Comparison of ENCODE assay signal across 7 cellular contexts in genomic region chr3:137946341-137946973, GRCh38.
A peak's percentile ranks its signal among the peaks of the same experiment; 100 is the strongest.
DNase-seq lines count a peak whose midpoint lies in the region; ATAC-seq, FAIRE-seq and TF ChIP-seq lines count a peak whose summit lies in the region.

No MANE protein-coding gene starts in this region.

- peak; percentile 84 for FAIRE-seq in GM12891 (lab: Jason Lieb, UNC)

- no peaks in the 10 kb centered on the region for H3K4me1 Mint-ChIP-seq in nephron progenitor cell

- no peaks in the 10 kb centered on the region for H3K27me3 Mint-ChIP-seq in nephron progenitor cell (ENCODE audit: low read depth, poor library complexity)

- no peaks in the 10 kb centered on the region for H3K4me1 ChIP-seq in tibial nerve

- no peaks in the 10 kb centered on the region for H3K9me3 ChIP-seq in tibial nerve

- no peaks in the 10 kb centered on the region for H3K36me3 ChIP-seq in tibial nerve

- DNase-seq in GM12891 (ENCODE audit: insufficient read length, low spot score) (peak; percentile 14), HS-27A (ENCODE audit: low read depth) (peak; percentile 8), NCI-H82 treated with DMSO at 0.1 percent for 48 hours (lab: John Stamatoyannopoulos, UW; ENCODE audit: unreplicated experiment) (peak; percentile 77), nephron progenitor cell (peak; percentile 74), tibial nerve (ENCODE audit: low spot score in 2 of 2) (peak in 1 of 2 donors; percentile 30)
- DNase-seq in activated CD8-positive, alpha-beta memory T cell treated with anti-CD3 and anti-CD28 coated beads for 24 hours, result peak; percentile 63

- peaks cover 10% of the 10 kb centered on the region for H3K9me3 Mint-ChIP-seq in nephron progenitor cell

- H3K36me3 Mint-ChIP-seq in nephron progenitor cell (ENCODE audit: low read depth), result no peaks in the 10 kb centered on the region

- WGBS in tibial nerve, 2 donors, result 2% methylated on average over 7 of the region's 7 CpGs

- TF ChIP-seq POLR2A in GM12891 (IDR thresholded peaks at IDR 0.05; ENCODE audit: low read depth, low read length) (no peak), tibial nerve (IDR thresholded peaks at IDR 0.05) (no peak)

- no peak overlapping the region for H3K4me3 ChIP-seq in tibial nerve

- no peak overlapping the region for H3K27ac ChIP-seq in tibial nerve

- peak; percentile 77 for TF ChIP-seq CTCF in nephron progenitor cell (IDR thresholded peaks at IDR 0.05)
- TF ChIP-seq CTCF in tibial nerve (IDR thresholded peaks at IDR 0.05), result peak; percentile 25 to 67 (median 53)

- no peak overlapping the region for H3K27ac Mint-ChIP-seq in nephron progenitor cell

- H3K4me3 Mint-ChIP-seq in nephron progenitor cell, result no peak overlapping the region

- peak; percentile 38 for ATAC-seq in esophagus mucosa

- no peaks in the 10 kb centered on the region for H3K27me3 ChIP-seq in tibial nerve

- TF ChIP-seq EP300 in tibial nerve (IDR thresholded peaks at IDR 0.05), result no peak

TF ChIP-seq in GM12891, 5 proteins besides CTCF, POLR2A, EP300 and RAD21:
- TF ChIP-seq POLR2AphosphoS5 (IDR thresholded peaks at IDR 0.05; ENCODE audit: low read depth, low read length) (no peak), POU2F2 (IDR thresholded peaks at IDR 0.05; ENCODE audit: low read depth, low read length) (0 out of 2 replicates have a peak, but pooled peaks have one; percentile 23)
